Comparison of ENCODE assay signal across 12 cellular contexts in the genomic region with DNA sequence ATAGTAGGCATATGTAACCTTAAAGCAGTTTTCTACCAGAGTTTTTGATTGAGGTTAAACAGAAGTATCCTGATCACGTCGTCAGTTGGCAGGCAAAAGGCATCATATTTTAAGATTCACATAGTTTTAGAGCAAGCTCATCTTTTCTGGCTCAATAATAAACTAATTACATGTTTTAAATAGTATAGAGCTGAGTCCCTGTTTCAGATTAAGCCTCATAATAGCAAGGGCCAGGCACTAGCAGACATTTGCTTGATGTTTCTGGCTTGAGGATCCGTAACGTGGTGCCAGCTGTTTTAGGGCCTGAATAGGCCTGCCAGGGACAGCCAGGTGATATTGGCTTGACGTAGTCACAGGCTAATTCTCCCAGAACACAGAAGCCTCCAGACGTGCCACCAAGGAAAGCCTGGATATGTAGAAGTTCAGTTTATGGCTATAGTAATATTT.
DNase-seq lines count a peak whose midpoint lies in the region; ATAC-seq and TF ChIP-seq lines count a peak whose summit lies in the region.
"Had no signal": no experiment of that assay in that cellular context is flagged by ENCODE, and none has a peak within 500 bp of the region (broad histone marks: within the 10 kb centered on the region; RNA-seq: fewer than 3 reads in every experiment).

No MANE protein-coding gene starts in this region.

- DNase-seq in DMS 273 (lab: John Stamatoyannopoulos, UW; ENCODE audit: unreplicated experiment) (peak; percentile 12), DMS 273 treated with DMSO at 0.1 percent for 48 hours (lab: John Stamatoyannopoulos, UW) (no peak), mucosa of gallbladder (ENCODE audit: low spot score) (peak; percentile 27), upper lobe of right lung (no peak), iPS-NIHi11 (ENCODE audit: low spot score) (no peak)
- DNase-seq in activated CD4-positive, alpha-beta T cell treated with anti-CD3 and anti-CD28 coated beads for 1 hour = no peak
- no peak for DNase-seq in stimulated activated naive B cell treated with anti-CD40 and anti-IgM and Interleukin-4, amounts not matched to agents 10 μg/mL and 1 μg/mL and 100 μg/mL, for 72 hours
- DNase-seq: NCI-H748 treated with DMSO at 0.1 percent for 48 hours, WERI-Rb-1 had no signal

- no peak overlapping the region for H3K4me3 Mint-ChIP-seq in stimulated activated naive B cell treated with anti-CD40 and anti-IgM and Interleukin-4, amounts not matched to agents 10 μg/mL and 1 μg/mL and 100 μg/mL, for 72 hours
- H3K4me3 Mint-ChIP-seq: central memory CD8-positive, alpha-beta T cell had no signal

- no peaks in the 10 kb centered on the region for H3K36me3 ChIP-seq in duodenal mucosa (ENCODE audit: control insufficient read depth in 1 of 2, insufficient read depth in 2 of 2, low read length in 2 of 2)
- peaks cover 7% of the 10 kb centered on the region for H3K36me3 ChIP-seq in upper lobe of right lung
- H3K36me3 ChIP-seq: WERI-Rb-1 had no signal

- peak overlapping the region; percentile 8 for H3K27ac ChIP-seq in duodenal mucosa (ENCODE audit: low read depth, low read length)
- H3K27ac ChIP-seq in upper lobe of right lung = peak overlapping the region; percentile 74
- H3K27ac ChIP-seq: 22Rv1, WERI-Rb-1 had no signal

- H3K4me1 ChIP-seq in duodenal mucosa (ENCODE audit: control insufficient read depth in 1 of 2, insufficient read depth in 2 of 2, low read length in 2 of 2) (peaks cover 34 to 51% of the 10 kb centered on the region in 2 donors), upper lobe of right lung (peaks cover 75% of the 10 kb centered on the region)

- no peaks in the 10 kb centered on the region for H3K9me3 ChIP-seq in duodenal mucosa (ENCODE audit: control insufficient read depth in 1 of 2, low read length in 2 of 2)
- H3K9me3 ChIP-seq in upper lobe of right lung = no peaks in the 10 kb centered on the region

- no peaks in the 10 kb centered on the region for H3K27me3 ChIP-seq in duodenal mucosa (ENCODE audit: control insufficient read depth in 1 of 2, insufficient read depth in 2 of 2, low read length in 2 of 2)
- H3K27me3 ChIP-seq in upper lobe of right lung = no peaks in the 10 kb centered on the region

- ATAC-seq in upper lobe of right lung = no peak
- no peak for ATAC-seq in stimulated activated naive B cell treated with anti-CD40 and anti-IgM and Interleukin-4, amounts not matched to agents 10 μg/mL and 1 μg/mL and 100 μg/mL, for 72 hours (replicated peaks)

- H3K27me3 Mint-ChIP-seq in stimulated activated naive B cell treated with anti-CD40 and anti-IgM and Interleukin-4, amounts not matched to agents 10 μg/mL and 1 μg/mL and 100 μg/mL, for 72 hours = no peaks in the 10 kb centered on the region
- H3K27me3 Mint-ChIP-seq: central memory CD8-positive, alpha-beta T cell had no signal

- H3K9me3 Mint-ChIP-seq in stimulated activated naive B cell treated with anti-CD40 and anti-IgM and Interleukin-4, amounts not matched to agents 10 μg/mL and 1 μg/mL and 100 μg/mL, for 72 hours = no peaks in the 10 kb centered on the region
- H3K9me3 Mint-ChIP-seq: central memory CD8-positive, alpha-beta T cell had no signal

- no peak overlapping the region for H3K9ac ChIP-seq in duodenal mucosa (ENCODE audit: low read depth in 1 of 2, low read length in 2 of 2)

- peaks cover 22 to 23% of the 10 kb centered on the region in 2 donors for H3K4me1 Mint-ChIP-seq in stimulated activated naive B cell treated with anti-CD40 and anti-IgM and Interleukin-4, amounts not matched to agents 10 μg/mL and 1 μg/mL and 100 μg/mL, for 72 hours

- no peak overlapping the region for H3K27ac Mint-ChIP-seq in stimulated activated naive B cell treated with anti-CD40 and anti-IgM and Interleukin-4, amounts not matched to agents 10 μg/mL and 1 μg/mL and 100 μg/mL, for 72 hours

- intact Hi-C loops in upper lobe of right lung (cut with DNase I) = loop anchor here (10.0 kb wide), 1 partner anchor 47 kb away; no protein-coding TSS in a partner anchor

- H3K4me3 ChIP-seq in duodenal mucosa (ENCODE audit: low read depth in 1 of 2, low read length in 2 of 2) (no peak overlapping the region), upper lobe of right lung (no peak overlapping the region)

- peaks cover 3 to 6% of the 10 kb centered on the region in 2 donors for H3K36me3 Mint-ChIP-seq in stimulated activated naive B cell treated with anti-CD40 and anti-IgM and Interleukin-4, amounts not matched to agents 10 μg/mL and 1 μg/mL and 100 μg/mL, for 72 hours

- TF ChIP-seq CTCF in upper lobe of right lung (IDR thresholded peaks at IDR 0.05) = no peak

Comparison
In these comparisons a context has a peak if more than half of its experiments do, and no peak if none do; other contexts are left out.
1. DNase-seq: peak in DMS 273 (single experiment) and mucosa of gallbladder (single experiment); none in DMS 273 treated with DMSO at 0.1 percent for 48 hours (single experiment), upper lobe of right lung (single experiment), activated CD4-positive, alpha-beta T cell treated with anti-CD3 and anti-CD28 coated beads for 1 hour (single experiment), stimulated activated naive B cell treated with anti-CD40 and anti-IgM and Interleukin-4, amounts not matched to agents 10 μg/mL and 1 μg/mL and 100 μg/mL, for 72 hours (single experiment) and iPS-NIHi11 (single experiment).